In the genomic region with DNA sequence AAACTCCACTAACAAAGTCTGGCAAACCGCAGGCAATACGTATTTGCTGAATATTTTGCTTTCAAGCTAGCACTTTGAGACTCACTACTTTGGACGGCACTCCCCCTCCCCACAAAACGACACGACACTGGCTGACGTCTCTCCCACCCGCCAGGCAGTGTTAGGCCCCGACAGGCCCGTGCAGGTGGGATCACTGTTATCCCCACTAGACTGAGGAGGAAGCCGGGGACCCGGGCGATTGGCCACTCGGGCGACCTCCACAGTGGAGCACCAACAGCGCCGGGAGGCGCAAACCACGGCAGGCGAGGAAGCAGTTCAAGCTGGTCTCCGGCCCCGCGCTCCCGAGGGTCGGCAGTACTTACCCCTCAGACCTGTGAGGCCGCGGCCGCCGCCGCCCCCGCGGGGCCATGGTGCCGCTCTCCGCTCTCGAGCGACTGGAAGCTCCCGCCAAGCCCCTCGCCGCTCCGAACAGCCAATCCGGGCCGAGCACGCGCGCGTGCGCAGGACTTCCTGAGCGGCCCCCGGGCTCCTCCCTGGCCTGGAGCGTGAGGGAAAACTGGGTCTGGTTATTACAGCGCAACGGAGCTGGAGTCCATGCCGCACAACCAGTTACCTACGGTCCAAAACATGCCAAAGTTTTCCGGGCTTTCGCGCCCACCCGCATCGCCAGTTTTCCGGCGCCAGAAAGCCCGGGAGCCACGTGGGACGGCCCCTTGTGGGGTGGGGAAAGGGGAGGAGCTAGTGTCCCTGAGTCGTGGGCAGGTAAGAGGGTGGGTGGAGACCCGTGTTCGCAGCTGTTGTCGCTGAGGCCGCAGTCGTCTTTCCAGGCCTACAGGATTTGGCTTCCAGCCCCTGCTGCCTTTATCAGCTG, we compare ENCODE assay signal across 8 cellular contexts. TPM values are rescaled to one million over a fixed set of nuclear protein-coding genes. Genes with fewer than 3 reads are reported as not detected.
DNase-seq lines count a peak whose midpoint lies in the region; ATAC-seq and TF ChIP-seq lines count a peak whose summit lies in the region.

A gene with protein sequence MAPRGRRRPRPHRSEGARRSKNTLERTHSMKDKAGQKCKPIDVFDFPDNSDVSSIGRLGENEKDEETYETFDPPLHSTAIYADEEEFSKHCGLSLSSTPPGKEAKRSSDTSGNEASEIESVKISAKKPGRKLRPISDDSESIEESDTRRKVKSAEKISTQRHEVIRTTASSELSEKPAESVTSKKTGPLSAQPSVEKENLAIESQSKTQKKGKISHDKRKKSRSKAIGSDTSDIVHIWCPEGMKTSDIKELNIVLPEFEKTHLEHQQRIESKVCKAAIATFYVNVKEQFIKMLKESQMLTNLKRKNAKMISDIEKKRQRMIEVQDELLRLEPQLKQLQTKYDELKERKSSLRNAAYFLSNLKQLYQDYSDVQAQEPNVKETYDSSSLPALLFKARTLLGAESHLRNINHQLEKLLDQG (minus strand): TSS at position 443 of the 871 bp plus-strand sequence. CDS start 34 bp downstream, at position 409.

- peaks cover 0 to 2% (median 0%) of the 10 kb centered on the region in 3 donors for H3K27me3 Mint-ChIP-seq in CD14-positive monocyte (ENCODE audit: low read depth in 3 of 3)

- under 1% methylated on average over 69 of the region's 69 CpGs for WGBS in liver

- intact Hi-C loops in CD14-positive monocyte (cut with micrococcal nuclease) (loop anchor here (5.0 kb wide), 1 partner anchor 87 kb away; a partner anchor contains a TSS), dorsolateral prefrontal cortex (cut with DNase I) (loop anchor here (5.0 to 10.0 kb wide), 3 partner anchors 87 to 469 kb away; a partner anchor contains a TSS)

- H3K9me3 Mint-ChIP-seq in CD14-positive monocyte, result peaks cover 0 to under 1% (median 0%) of the 10 kb centered on the region in 7 donors

- no peaks in the 10 kb centered on the region for H3K9me3 ChIP-seq in liver (ENCODE audit: control insufficient read depth in 4 of 4, low read length in 3 of 4)

- H3K27ac ChIP-seq in dorsolateral prefrontal cortex, result peak within 1 kb of the TSS in 45 of 59 donors; percentile 4 to 84 (median 66)
- peak within 1 kb of the TSS; percentile 14 to 30 for H3K27ac ChIP-seq in liver (ENCODE audit: low read depth in 1 of 2, low read length in 2 of 2)

- H3K9ac ChIP-seq in liver (ENCODE audit: low read depth in 1 of 2, low read length in 2 of 2), result peak within 1 kb of the TSS; percentile 42 to 82

- peak within 1 kb of the TSS; percentile 91 to 97 for H3K4me3 Mint-ChIP-seq in CD14-positive monocyte

- DNase-seq in CD14-positive monocyte (ENCODE audit: low spot score), result peak; percentile 91
- DNase-seq in NCI-H82 (lab: John Stamatoyannopoulos, UW), result peak; percentile 98
- peak; percentile 95 to 96 for DNase-seq in activated CD4-positive, alpha-beta T cell treated with anti-CD3 and anti-CD28 coated beads, Interleukin-2, amount 50 U/mL, for 48 hours
- DNase-seq in dorsolateral prefrontal cortex, result peak; percentile 91 to 97 (median 96)
- DNase-seq in stimulated activated CD4-positive, alpha-beta T cell treated with anti-CD3 and anti-CD28 coated beads, Interleukin-4, amount 100 ng/mL, for 24 hours, result peak; percentile 96

- H3K36me3 Mint-ChIP-seq in CD14-positive monocyte, result peaks cover 4 to 7% of the 10 kb centered on the region in 2 donors

- ATAC-seq in GM19397 (IDR thresholded peaks at IDR 0.05; ENCODE audit: unreplicated experiment) (peak; percentile 90), HG03571 (IDR thresholded peaks at IDR 0.05; ENCODE audit: unreplicated experiment) (peak; percentile 94)

- peaks cover 0 to 14% (median 11%) of the 10 kb centered on the region in 4 donors for H3K4me1 ChIP-seq in liver (ENCODE audit: control insufficient read depth in 4 of 4, insufficient read depth in 4 of 4, low read length in 3 of 4)

- H3K27ac Mint-ChIP-seq in CD14-positive monocyte, result peak within 1 kb of the TSS; percentile 76 to 90 (median 85)

- H3K4me1 Mint-ChIP-seq in CD14-positive monocyte, result peaks cover 20% of the 10 kb centered on the region

- TF ChIP-seq CTCF in CD14-positive monocyte (IDR thresholded peaks at IDR 0.05) (no peak), dorsolateral prefrontal cortex (IDR thresholded peaks at IDR 0.05 in 54 of 56, conservative IDR thresholded peaks at IDR 0.05 in 2 of 56; ENCODE audit: low read depth in 1 of 56, partially characterized antibody in 56 of 56) (peak in 27 of 56 donors; percentile 9 to 54 (median 30)), liver (IDR thresholded peaks at IDR 0.05; ENCODE audit: low read depth, low read length, missing input control) (no peak)

- peak within 1 kb of the TSS; percentile 49 to 100 (median 84) for H3K4me3 ChIP-seq in dorsolateral prefrontal cortex
- H3K4me3 ChIP-seq in liver (ENCODE audit: low read depth in 1 of 3, low read length in 3 of 3), result peak within 1 kb of the TSS; percentile 77 to 91 (median 83)

- TF ChIP-seq RAD21 in liver (IDR thresholded peaks at IDR 0.05), result peak; percentile 64 to 70

- H3K27me3 ChIP-seq in dorsolateral prefrontal cortex (no peaks in the 10 kb centered on the region), liver (ENCODE audit: control insufficient read depth in 4 of 4, insufficient read depth in 4 of 4, low read length in 3 of 4) (no peaks in the 10 kb centered on the region)

- H3K36me3 ChIP-seq in liver (ENCODE audit: control insufficient read depth in 4 of 4, insufficient read depth in 3 of 4, low read depth in 1 of 4, low read length in 3 of 4), result no peaks in the 10 kb centered on the region

TF ChIP-seq in liver, 16 proteins besides CTCF, POLR2A, EP300 and RAD21:
- TF ChIP-seq HNF4A (conservative IDR thresholded peaks at IDR 0.05) (peak; percentile 57), GABPA (IDR thresholded peaks at IDR 0.05 in 1 of 2, conservative IDR thresholded peaks at IDR 0.05 in 1 of 2) (peak in 1 of 2 donors; percentile 78), JUND (IDR thresholded peaks at IDR 0.05) (peak in 1 of 2 donors; percentile 29), HNF4G (IDR thresholded peaks at IDR 0.05) (no peak), YY1 (IDR thresholded peaks at IDR 0.05) (peak; percentile 93), RXRA (IDR thresholded peaks at IDR 0.05) (peak; percentile 72 to 75), SP1 (IDR thresholded peaks at IDR 0.05) (peak; percentile 96), TAF1 (conservative IDR thresholded peaks at IDR 0.05) (no peak), FOXA2 (IDR thresholded peaks at IDR 0.05) (peak; percentile 60), EGR1 (IDR thresholded peaks at IDR 0.05; ENCODE audit: low read depth in 2 of 2) (peak; percentile 71 to 92), NR2F2 (IDR thresholded peaks at IDR 0.05) (no peak), FOXA1 (IDR thresholded peaks at IDR 0.05) (peak; percentile 75)
- TF ChIP-seq, protein P1, sequence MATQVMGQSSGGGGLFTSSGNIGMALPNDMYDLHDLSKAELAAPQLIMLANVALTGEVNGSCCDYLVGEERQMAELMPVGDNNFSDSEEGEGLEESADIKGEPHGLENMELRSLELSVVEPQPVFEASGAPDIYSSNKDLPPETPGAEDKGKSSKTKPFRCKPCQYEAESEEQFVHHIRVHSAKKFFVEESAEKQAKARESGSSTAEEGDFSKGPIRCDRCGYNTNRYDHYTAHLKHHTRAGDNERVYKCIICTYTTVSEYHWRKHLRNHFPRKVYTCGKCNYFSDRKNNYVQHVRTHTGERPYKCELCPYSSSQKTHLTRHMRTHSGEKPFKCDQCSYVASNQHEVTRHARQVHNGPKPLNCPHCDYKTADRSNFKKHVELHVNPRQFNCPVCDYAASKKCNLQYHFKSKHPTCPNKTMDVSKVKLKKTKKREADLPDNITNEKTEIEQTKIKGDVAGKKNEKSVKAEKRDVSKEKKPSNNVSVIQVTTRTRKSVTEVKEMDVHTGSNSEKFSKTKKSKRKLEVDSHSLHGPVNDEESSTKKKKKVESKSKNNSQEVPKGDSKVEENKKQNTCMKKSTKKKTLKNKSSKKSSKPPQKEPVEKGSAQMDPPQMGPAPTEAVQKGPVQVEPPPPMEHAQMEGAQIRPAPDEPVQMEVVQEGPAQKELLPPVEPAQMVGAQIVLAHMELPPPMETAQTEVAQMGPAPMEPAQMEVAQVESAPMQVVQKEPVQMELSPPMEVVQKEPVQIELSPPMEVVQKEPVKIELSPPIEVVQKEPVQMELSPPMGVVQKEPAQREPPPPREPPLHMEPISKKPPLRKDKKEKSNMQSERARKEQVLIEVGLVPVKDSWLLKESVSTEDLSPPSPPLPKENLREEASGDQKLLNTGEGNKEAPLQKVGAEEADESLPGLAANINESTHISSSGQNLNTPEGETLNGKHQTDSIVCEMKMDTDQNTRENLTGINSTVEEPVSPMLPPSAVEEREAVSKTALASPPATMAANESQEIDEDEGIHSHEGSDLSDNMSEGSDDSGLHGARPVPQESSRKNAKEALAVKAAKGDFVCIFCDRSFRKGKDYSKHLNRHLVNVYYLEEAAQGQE (IDR thresholded peaks at IDR 0.05), result peak; percentile 64
- TF ChIP-seq, protein P2, sequence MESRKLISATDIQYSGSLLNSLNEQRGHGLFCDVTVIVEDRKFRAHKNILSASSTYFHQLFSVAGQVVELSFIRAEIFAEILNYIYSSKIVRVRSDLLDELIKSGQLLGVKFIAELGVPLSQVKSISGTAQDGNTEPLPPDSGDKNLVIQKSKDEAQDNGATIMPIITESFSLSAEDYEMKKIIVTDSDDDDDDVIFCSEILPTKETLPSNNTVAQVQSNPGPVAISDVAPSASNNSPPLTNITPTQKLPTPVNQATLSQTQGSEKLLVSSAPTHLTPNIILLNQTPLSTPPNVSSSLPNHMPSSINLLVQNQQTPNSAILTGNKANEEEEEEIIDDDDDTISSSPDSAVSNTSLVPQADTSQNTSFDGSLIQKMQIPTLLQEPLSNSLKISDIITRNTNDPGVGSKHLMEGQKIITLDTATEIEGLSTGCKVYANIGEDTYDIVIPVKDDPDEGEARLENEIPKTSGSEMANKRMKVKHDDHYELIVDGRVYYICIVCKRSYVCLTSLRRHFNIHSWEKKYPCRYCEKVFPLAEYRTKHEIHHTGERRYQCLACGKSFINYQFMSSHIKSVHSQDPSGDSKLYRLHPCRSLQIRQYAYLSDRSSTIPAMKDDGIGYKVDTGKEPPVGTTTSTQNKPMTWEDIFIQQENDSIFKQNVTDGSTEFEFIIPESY (IDR thresholded peaks at IDR 0.05), result peak; percentile 79
- TF ChIP-seq, protein P3, sequence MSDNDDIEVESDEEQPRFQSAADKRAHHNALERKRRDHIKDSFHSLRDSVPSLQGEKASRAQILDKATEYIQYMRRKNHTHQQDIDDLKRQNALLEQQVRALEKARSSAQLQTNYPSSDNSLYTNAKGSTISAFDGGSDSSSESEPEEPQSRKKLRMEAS (IDR thresholded peaks at IDR 0.05), result peak; percentile 97
- TF ChIP-seq, protein P4, sequence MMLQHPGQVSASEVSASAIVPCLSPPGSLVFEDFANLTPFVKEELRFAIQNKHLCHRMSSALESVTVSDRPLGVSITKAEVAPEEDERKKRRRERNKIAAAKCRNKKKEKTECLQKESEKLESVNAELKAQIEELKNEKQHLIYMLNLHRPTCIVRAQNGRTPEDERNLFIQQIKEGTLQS (IDR thresholded peaks at IDR 0.05), result peak; percentile 71

RNA-seq across cellular contexts. Expression of the gene that starts here (rescaled TPM):
- polyA plus RNA-seq in CD14-positive monocyte (1 to 10 TPM; 1.2 to 1.6 TPM), liver (1 to 10 TPM; 1.2 to 2.4 TPM)
- total RNA-seq in dorsolateral prefrontal cortex (1 to 10 TPM in 61 of 120 experiments, under 1 TPM in 45, not detected in 14; 0.33 to 3.8 (median 1.1) TPM), liver (10 to 100 TPM in 1 of 2 donors, 1 to 10 TPM in 1; 1.3 to 22.0 TPM)

Comparison
In these comparisons a context has a peak if more than half of its experiments do, and no peak if none do; other contexts are left out.
1. Peak in every context shown above with its lines: DNase-seq, ATAC-seq, H3K4me3 ChIP-seq and H3K27ac ChIP-seq.